ENCODE assay signal across 25 cellular contexts in genomic region chr3:119234610-119235009, GRCh38. TPM values are rescaled to one million over a fixed set of nuclear protein-coding genes. Genes with fewer than 3 reads are reported as not detected.
DNase-seq lines count a peak whose midpoint lies in the region; ATAC-seq and TF ChIP-seq lines count a peak whose summit lies in the region.
"Had no signal": no experiment of that assay in that cellular context is flagged by ENCODE, and none has a peak within 500 bp of the region (broad histone marks: within the 10 kb centered on the region; RNA-seq: fewer than 3 reads in every experiment).

No MANE protein-coding gene starts in this region.

- no peaks in the 10 kb centered on the region for H3K9me3 Mint-ChIP-seq in activated CD4-positive, alpha-beta memory T cell treated with anti-CD3 and anti-CD28 coated beads for 36 hours
- H3K9me3 Mint-ChIP-seq in activated CD4-positive, alpha-beta memory T cell treated with anti-CD3 and anti-CD28 coated beads, Interleukin-2, amount 10 ng/mL, durations not matched to agents 7 days and 5 days: no peaks in the 10 kb centered on the region
- no peaks in the 10 kb centered on the region for H3K9me3 Mint-ChIP-seq in chondrocyte (ENCODE audit: low read depth)

- H3K27me3 Mint-ChIP-seq in activated CD4-positive, alpha-beta memory T cell treated with anti-CD3 and anti-CD28 coated beads for 36 hours: no peaks in the 10 kb centered on the region
- H3K27me3 Mint-ChIP-seq in activated CD4-positive, alpha-beta memory T cell treated with anti-CD3 and anti-CD28 coated beads, Interleukin-2, amount 10 ng/mL, durations not matched to agents 7 days and 5 days: no peaks in the 10 kb centered on the region
- H3K27me3 Mint-ChIP-seq in chondrocyte (ENCODE audit: low read depth): no peaks in the 10 kb centered on the region

- H3K36me3 Mint-ChIP-seq in activated CD4-positive, alpha-beta memory T cell treated with anti-CD3 and anti-CD28 coated beads for 36 hours: peaks cover 40% of the 10 kb centered on the region
- H3K36me3 Mint-ChIP-seq in activated CD4-positive, alpha-beta memory T cell treated with anti-CD3 and anti-CD28 coated beads, Interleukin-2, amount 10 ng/mL, durations not matched to agents 7 days and 5 days (ENCODE audit: low read depth): peaks cover 49% of the 10 kb centered on the region
- peaks cover 13% of the 10 kb centered on the region for H3K36me3 Mint-ChIP-seq in chondrocyte (ENCODE audit: low read depth)

- CTCF ChIA-PET in activated CD4-positive, alpha-beta memory T cell treated with anti-CD3 and anti-CD28 coated beads for 36 hours (lab: Charles Lee): no interaction called here
- CTCF ChIA-PET in activated CD4-positive, alpha-beta memory T cell treated with anti-CD3 and anti-CD28 coated beads, Interleukin-2, amount 10 ng/mL, durations not matched to agents 7 days and 5 days (lab: Charles Lee): no interaction called here

- peaks cover 56% of the 10 kb centered on the region for H3K4me1 Mint-ChIP-seq in activated CD4-positive, alpha-beta memory T cell treated with anti-CD3 and anti-CD28 coated beads for 36 hours (ENCODE audit: low read depth)
- peaks cover 38% of the 10 kb centered on the region for H3K4me1 Mint-ChIP-seq in activated CD4-positive, alpha-beta memory T cell treated with anti-CD3 and anti-CD28 coated beads, Interleukin-2, amount 10 ng/mL, durations not matched to agents 7 days and 5 days
- H3K4me1 Mint-ChIP-seq in chondrocyte (ENCODE audit: low read depth): peaks cover 27% of the 10 kb centered on the region

- intact Hi-C loops in activated CD4-positive, alpha-beta memory T cell treated with anti-CD3 and anti-CD28 coated beads for 36 hours (cut with micrococcal nuclease): loop anchor here (5.0 kb wide), 1 partner anchor 468 kb away; the partner anchor contains the start of gene CFAP91

- H3K36me3 ChIP-seq in RWPE2 (ENCODE audit: low read depth): peaks cover 37% of the 10 kb centered on the region
- H3K36me3 ChIP-seq in skeletal muscle satellite cell (ENCODE audit: insufficient read depth, low read length): peaks cover 33% of the 10 kb centered on the region

- H3K4me2 ChIP-seq in skeletal muscle satellite cell (ENCODE audit: low read length): peak overlapping the region; percentile 60

- ATAC-seq in RWPE2 (ENCODE audit: low read depth): no peak
- ATAC-seq: activated CD4-positive, CD25-positive, alpha-beta regulatory T cell treated with anti-CD3 and anti-CD28 coated beads, Interleukin-2, amount 50 U/mL, for 24 hours; gastroesophageal sphincter; GM12878; psoas muscle had no signal

- H3K9me3 ChIP-seq in RWPE2 (ENCODE audit: severe bottlenecking) (no peaks in the 10 kb centered on the region), skeletal muscle satellite cell (replicated peaks; ENCODE audit: low read length) (no peaks in the 10 kb centered on the region)
- H3K9me3 ChIP-seq: gastroesophageal sphincter, psoas muscle had no signal

- H3K4me3 ChIP-seq in RWPE2 (ENCODE audit: severe bottlenecking): no peak overlapping the region
- H3K4me3 ChIP-seq in skeletal muscle satellite cell (ENCODE audit: low read length): no peak overlapping the region
- no peak overlapping the region for H3K4me3 ChIP-seq in foreskin fibroblast (ENCODE audit: low read depth in 1 of 2, low read length in 2 of 2)
- H3K4me3 ChIP-seq: cardiac muscle cell, gastroesophageal sphincter, GM12878, psoas muscle had no signal

- no peak for DNase-seq in activated CD4-positive, alpha-beta memory T cell treated with anti-CD3 and anti-CD28 coated beads for 36 hours
- DNase-seq in activated CD4-positive, alpha-beta memory T cell treated with anti-CD3 and anti-CD28 coated beads, Interleukin-2, amount 10 ng/mL, durations not matched to agents 7 days and 5 days: no peak
- no peak for DNase-seq in RWPE2 (ENCODE audit: low spot score)
- no peak for DNase-seq in chondrocyte (ENCODE audit: low spot score)
- DNase-seq in UCSD-AML1 (lab: John Stamatoyannopoulos, UW; ENCODE audit: unreplicated experiment): no peak
- no peak for DNase-seq in NCI-H2107 (lab: John Stamatoyannopoulos, UW)
- DNase-seq in foreskin fibroblast: no peak
- DNase-seq: ACHN; activated CD8-positive, alpha-beta memory T cell treated with anti-CD3 and anti-CD28 coated beads, Interleukin-2, amount 50 U/mL, for 48 hours; DMS153; GF-D8; mesendoderm; NCI-H1436; NCI-H2171 treated with DMSO at 0.1 percent for 48 hours; NCI-H774; OCI-M1; psoas muscle; SIG-M5; stimulated activated CD4-positive, alpha-beta T cell treated with anti-CD3 and anti-CD28 coated beads, Interleukin-4, amount 100 ng/mL, for 4 hours; substantia nigra had no signal

- H3K27ac ChIP-seq in RWPE2 (ENCODE audit: poor library complexity, severe bottlenecking): peak overlapping the region; percentile 57
- H3K27ac ChIP-seq: cardiac muscle cell, gastroesophageal sphincter, psoas muscle had no signal

- TF ChIP-seq CTCF in RWPE2 (IDR thresholded peaks at IDR 0.05; ENCODE audit: poor library complexity, severe bottlenecking) (no peak), chondrocyte (IDR thresholded peaks at IDR 0.05) (no peak), foreskin fibroblast (IDR thresholded peaks at IDR 0.05; ENCODE audit: low read depth, low read length) (no peak)

- H3K4me1 ChIP-seq in RWPE2 (ENCODE audit: insufficient read depth, poor library complexity, severe bottlenecking) (peaks cover 17% of the 10 kb centered on the region), skeletal muscle satellite cell (ENCODE audit: control insufficient read depth, insufficient read depth, low read length) (peaks cover 32% of the 10 kb centered on the region)

- peak overlapping the region; percentile 69 for H3K9ac ChIP-seq in skeletal muscle satellite cell (ENCODE audit: low read depth, low read length)

- no peaks in the 10 kb centered on the region for H3K27me3 ChIP-seq in RWPE2 (ENCODE audit: insufficient read depth, poor library complexity, severe bottlenecking)
- no peaks in the 10 kb centered on the region for H3K27me3 ChIP-seq in skeletal muscle satellite cell (ENCODE audit: control insufficient read depth, insufficient read depth, low read length)
- H3K27me3 ChIP-seq: cardiac muscle cell, gastroesophageal sphincter had no signal

- H3K4me3 Mint-ChIP-seq in activated CD4-positive, alpha-beta memory T cell treated with anti-CD3 and anti-CD28 coated beads for 36 hours: no peak overlapping the region
- no peak overlapping the region for H3K4me3 Mint-ChIP-seq in activated CD4-positive, alpha-beta memory T cell treated with anti-CD3 and anti-CD28 coated beads, Interleukin-2, amount 10 ng/mL, durations not matched to agents 7 days and 5 days
- no peak overlapping the region for H3K4me3 Mint-ChIP-seq in chondrocyte (ENCODE audit: unreplicated experiment)

- POLR2A ChIA-PET in activated CD4-positive, alpha-beta memory T cell treated with anti-CD3 and anti-CD28 coated beads for 36 hours (lab: Charles Lee): no interaction called here
- POLR2A ChIA-PET in activated CD4-positive, alpha-beta memory T cell treated with anti-CD3 and anti-CD28 coated beads, Interleukin-2, amount 10 ng/mL, durations not matched to agents 7 days and 5 days (lab: Charles Lee): no interaction called here

- H3K27ac Mint-ChIP-seq in activated CD4-positive, alpha-beta memory T cell treated with anti-CD3 and anti-CD28 coated beads for 36 hours: peak overlapping the region; percentile 57
- H3K27ac Mint-ChIP-seq in activated CD4-positive, alpha-beta memory T cell treated with anti-CD3 and anti-CD28 coated beads, Interleukin-2, amount 10 ng/mL, durations not matched to agents 7 days and 5 days: no peak overlapping the region
- H3K27ac Mint-ChIP-seq in chondrocyte (ENCODE audit: unreplicated experiment): peak overlapping the region; percentile 22

RNA-seq across cellular contexts. Expression of gene B4GALT4, which starts 6.1 kb away (rescaled TPM):
- 10 to 100 TPM; 13.5 to 14.2 TPM for total RNA-seq in activated CD4-positive, alpha-beta memory T cell treated with anti-CD3 and anti-CD28 coated beads for 36 hours
- total RNA-seq in activated CD4-positive, alpha-beta memory T cell treated with anti-CD3 and anti-CD28 coated beads, Interleukin-2, amount 10 ng/mL, durations not matched to agents 7 days and 5 days: 10 to 100 TPM; 10.9 to 11.6 TPM
- total RNA-seq in chondrocyte: 25.8 to 26.7 TPM (median 25.9 TPM) in 3 replicates
- total RNA-seq in skeletal muscle satellite cell (2012; rRNA removed): 15.5 and 16.2 TPM in 2 replicates

RNA-seq across cellular contexts. Expression of gene ARHGAP31, which starts 59.6 kb away (rescaled TPM):
- total RNA-seq in activated CD4-positive, alpha-beta memory T cell treated with anti-CD3 and anti-CD28 coated beads for 36 hours: 10 to 100 TPM; 10.8 to 11.4 TPM
- total RNA-seq in activated CD4-positive, alpha-beta memory T cell treated with anti-CD3 and anti-CD28 coated beads, Interleukin-2, amount 10 ng/mL, durations not matched to agents 7 days and 5 days: 1 to 10 TPM; 3.7 to 4.5 TPM
- total RNA-seq in chondrocyte: 35.2 to 50.3 TPM (median 37.1 TPM) in 3 replicates
- 5.9 and 6.1 TPM in 2 replicates for total RNA-seq in skeletal muscle satellite cell (2012; rRNA removed)
